In genomic region chr14:65958664-65959562, GRCh38 we compare ENCODE assay signal across 9 cellular contexts.
DNase-seq lines count a peak whose midpoint lies in the region; ATAC-seq and TF ChIP-seq lines count a peak whose summit lies in the region.
"Had no signal": no experiment of that assay in that cellular context is flagged by ENCODE, and none has a peak within 500 bp of the region (broad histone marks: within the 10 kb centered on the region; RNA-seq: fewer than 3 reads in every experiment).

No MANE protein-coding gene starts in this region.

- no peak overlapping the region for H3K4me3 ChIP-seq in BE2C (ENCODE audit: low read depth, low read length)
- H3K4me3 ChIP-seq in HUES48 (ENCODE audit: low read depth, low read length) = no peak overlapping the region
- no peak overlapping the region for H3K4me3 ChIP-seq in esophagus squamous epithelium

- POLR2A ChIA-PET in RWPE1 (lab: Yijun Ruan, JAX; ENCODE audit: low non-redundant PET) = no interaction called here

- no peak for TF ChIP-seq POLR2A in esophagus squamous epithelium (IDR thresholded peaks at IDR 0.05)

- H3K9me3 Mint-ChIP-seq in neural crest cell = no peaks in the 10 kb centered on the region
- H3K9me3 Mint-ChIP-seq: IgD-negative memory B cell had no signal

- CTCF ChIA-PET in RWPE1 (lab: Yijun Ruan, JAX) = interaction anchor here (0.6 to 2.2 kb wide), 9 partner anchors 17 to 571 kb away, joined by 3 to 9 read pairs (median 3); no protein-coding TSS in a partner anchor

- TF ChIP-seq CTCF in BE2C (IDR thresholded peaks at IDR 0.05; ENCODE audit: low read depth, low read length) (peak; percentile 48), RWPE1 (conservative IDR thresholded peaks at IDR 0.05; ENCODE audit: low read depth) (peak; percentile 47), esophagus squamous epithelium (IDR thresholded peaks at IDR 0.05) (peak in 5 of 6 experiments; percentile 22 to 50 (median 40)), neural crest cell (conservative IDR thresholded peaks at IDR 0.05) (peak; percentile 74)

- WGBS in esophagus squamous epithelium, 2 donors = 55 to 60% methylated on average over 11 to 13 of the region's 13 CpGs

- H3K9ac ChIP-seq in HUES48 (ENCODE audit: low read depth, low read length) = no peak overlapping the region

- peaks cover 5% of the 10 kb centered on the region for H3K4me1 Mint-ChIP-seq in neural crest cell

- H3K27ac ChIP-seq in HUES48 (ENCODE audit: low read depth, low read length) (peak overlapping the region; percentile 66), RWPE1 (no peak overlapping the region), esophagus squamous epithelium (no peak overlapping the region)

- H3K36me3 Mint-ChIP-seq in neural crest cell (ENCODE audit: low read depth) = no peaks in the 10 kb centered on the region
- H3K36me3 Mint-ChIP-seq: IgD-negative memory B cell had no signal

- ATAC-seq in GM18517 (IDR thresholded peaks at IDR 0.05; ENCODE audit: unreplicated experiment) = peak; percentile 40

- no peak for DNase-seq in BE2C
- DNase-seq in RWPE1 (ENCODE audit: low spot score) = peak; percentile 26
- DNase-seq in esophagus squamous epithelium (lab: John Stamatoyannopoulos, UW) = no peak
- no peak for DNase-seq in neural crest cell (ENCODE audit: low read depth, low spot score)
- no peak for DNase-seq in ureter (ENCODE audit: low spot score)
- no peak for DNase-seq in NCI-H774 (lab: John Stamatoyannopoulos, UW)

- H3K4me1 ChIP-seq in BE2C = no peaks in the 10 kb centered on the region
- H3K4me1 ChIP-seq in HUES48 (ENCODE audit: control insufficient read depth, insufficient read depth, low read length) = peaks cover 27% of the 10 kb centered on the region
- no peaks in the 10 kb centered on the region for H3K4me1 ChIP-seq in esophagus squamous epithelium

- no peak overlapping the region for H3K4me3 Mint-ChIP-seq in neural crest cell
- H3K4me3 Mint-ChIP-seq: IgD-negative memory B cell had no signal

- peaks cover 4% of the 10 kb centered on the region for H3K27me3 ChIP-seq in BE2C
- no peaks in the 10 kb centered on the region for H3K27me3 ChIP-seq in HUES48 (ENCODE audit: control insufficient read depth, insufficient read depth, low read length)
- H3K27me3 ChIP-seq in esophagus squamous epithelium = peaks cover 0 to 13% (median 0%) of the 10 kb centered on the region in 4 donors

- H3K27ac Mint-ChIP-seq in neural crest cell (ENCODE audit: unreplicated experiment) = no peak overlapping the region
- H3K27ac Mint-ChIP-seq: IgD-negative memory B cell had no signal

- no peaks in the 10 kb centered on the region for H3K9me3 ChIP-seq in BE2C
- no peaks in the 10 kb centered on the region for H3K9me3 ChIP-seq in HUES48 (ENCODE audit: control insufficient read depth, insufficient read depth, low read length)
- H3K9me3 ChIP-seq in esophagus squamous epithelium = no peaks in the 10 kb centered on the region

- intact Hi-C loops in esophagus squamous epithelium (cut with DNase I) = loop anchor here (10.0 kb wide), 1 partner anchor 794 kb away; no protein-coding TSS in a partner anchor

- H3K36me3 ChIP-seq in BE2C (no peaks in the 10 kb centered on the region), HUES48 (ENCODE audit: control insufficient read depth, insufficient read depth, low read length) (no peaks in the 10 kb centered on the region), esophagus squamous epithelium (no peaks in the 10 kb centered on the region)

- H3K27me3 Mint-ChIP-seq in neural crest cell (ENCODE audit: low read depth) = no peaks in the 10 kb centered on the region
